9 cellular contexts compared by ENCODE assay signal in the genomic region with DNA sequence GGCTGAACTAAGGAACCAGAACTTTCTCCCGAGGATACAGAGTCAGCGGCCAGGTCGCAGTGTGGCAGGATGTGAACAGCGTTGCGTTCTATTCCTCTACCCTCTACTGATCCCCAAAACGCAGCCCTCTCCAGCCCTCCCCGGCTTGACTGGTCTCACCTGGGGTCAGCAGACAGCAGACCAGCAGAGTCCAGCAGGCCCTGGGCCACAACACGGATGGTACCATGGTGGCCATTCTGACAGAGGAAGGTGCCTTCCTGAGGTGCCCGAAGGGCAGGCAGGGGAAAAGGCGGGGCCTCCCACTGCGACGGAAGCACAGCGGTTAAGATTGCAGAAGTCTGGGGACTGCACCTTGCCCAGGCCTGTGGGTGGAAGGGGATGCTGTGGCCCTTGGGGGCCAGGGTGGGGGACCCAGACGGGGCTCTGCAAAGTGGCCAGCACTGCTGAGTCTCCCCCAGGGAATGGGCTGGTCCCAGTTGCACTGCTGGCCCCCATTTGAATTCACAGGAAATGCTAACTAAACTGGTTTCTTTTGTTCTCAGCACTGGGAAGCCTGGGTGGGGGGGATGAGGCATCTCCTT. TPM values are rescaled to one million over a fixed set of nuclear protein-coding genes. Genes with fewer than 3 reads are reported as not detected.
DNase-seq lines count a peak whose midpoint lies in the region; ATAC-seq and TF ChIP-seq lines count a peak whose summit lies in the region.
"Had no signal": no experiment of that assay in that cellular context is flagged by ENCODE, and none has a peak within 500 bp of the region (broad histone marks: within the 10 kb centered on the region; RNA-seq: fewer than 3 reads in every experiment).

A gene with protein sequence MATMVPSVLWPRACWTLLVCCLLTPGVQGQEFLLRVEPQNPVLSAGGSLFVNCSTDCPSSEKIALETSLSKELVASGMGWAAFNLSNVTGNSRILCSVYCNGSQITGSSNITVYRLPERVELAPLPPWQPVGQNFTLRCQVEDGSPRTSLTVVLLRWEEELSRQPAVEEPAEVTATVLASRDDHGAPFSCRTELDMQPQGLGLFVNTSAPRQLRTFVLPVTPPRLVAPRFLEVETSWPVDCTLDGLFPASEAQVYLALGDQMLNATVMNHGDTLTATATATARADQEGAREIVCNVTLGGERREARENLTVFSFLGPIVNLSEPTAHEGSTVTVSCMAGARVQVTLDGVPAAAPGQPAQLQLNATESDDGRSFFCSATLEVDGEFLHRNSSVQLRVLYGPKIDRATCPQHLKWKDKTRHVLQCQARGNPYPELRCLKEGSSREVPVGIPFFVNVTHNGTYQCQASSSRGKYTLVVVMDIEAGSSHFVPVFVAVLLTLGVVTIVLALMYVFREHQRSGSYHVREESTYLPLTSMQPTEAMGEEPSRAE (minus strand): TSS at position 245 of the 581 bp plus-strand sequence. CDS start 10 bp downstream, at position 235.

- no peak within 1 kb of the TSS for H2AFZ ChIP-seq in osteoblast (ENCODE audit: low read length)

- no peaks in the 10 kb centered on the region for H3K27me3 ChIP-seq in BLaER1
- no peaks in the 10 kb centered on the region for H3K27me3 ChIP-seq in osteoblast (ENCODE audit: insufficient read depth, low read length)
- no peaks in the 10 kb centered on the region for H3K27me3 ChIP-seq in WERI-Rb-1 (ENCODE audit: insufficient read depth, low read depth, severe bottlenecking)
- H3K27me3 ChIP-seq: cardiac muscle cell had no signal

- H3K27ac ChIP-seq in BLaER1 (peak within 1 kb of the TSS; percentile 74), osteoblast (ENCODE audit: low read depth, low read length) (no peak within 1 kb of the TSS), substantia nigra (ENCODE audit: low read depth, low read length, poor library complexity, severe bottlenecking) (no peak within 1 kb of the TSS), WERI-Rb-1 (no peak within 1 kb of the TSS)
- H3K27ac ChIP-seq: cardiac muscle cell had no signal

- H3K9me3 Mint-ChIP-seq in activated naive CD4-positive, alpha-beta T cell treated with anti-CD3 and anti-CD28 coated beads, Interleukin-2, amount 50 U/mL, for 24 hours = no peaks in the 10 kb centered on the region

- H3K36me3 ChIP-seq in BLaER1 (peaks cover 6% of the 10 kb centered on the region; the same call in 1 of the 2 replicates), osteoblast (ENCODE audit: insufficient read depth, low read length) (no peaks in the 10 kb centered on the region), WERI-Rb-1 (peaks cover 6% of the 10 kb centered on the region)
- H3K36me3 ChIP-seq: cardiac muscle cell had no signal

- H3K9me3 ChIP-seq in BLaER1 = no peaks in the 10 kb centered on the region
- H3K9me3 ChIP-seq in osteoblast (ENCODE audit: low read depth, low read length) = no peaks in the 10 kb centered on the region
- no peaks in the 10 kb centered on the region for H3K9me3 ChIP-seq in WERI-Rb-1 (ENCODE audit: severe bottlenecking)

- peak; percentile 51 for ATAC-seq in GM21717 (IDR thresholded peaks at IDR 0.05; ENCODE audit: unreplicated experiment)

- peak; percentile 46; the same call in 1 of the 2 replicates for TF ChIP-seq POLR2A in Raji (IDR thresholded peaks at IDR 0.05; ENCODE audit: insufficient read depth, low read depth, low read length)

- H3K4me1 ChIP-seq in BLaER1 (peaks cover 33% of the 10 kb centered on the region), osteoblast (ENCODE audit: insufficient read depth, low read length) (peaks cover 2% of the 10 kb centered on the region)

- H3K4me2 ChIP-seq in BLaER1 = peak within 1 kb of the TSS; percentile 66
- no peak within 1 kb of the TSS for H3K4me2 ChIP-seq in osteoblast (ENCODE audit: insufficient read depth, low read length)

- H3K4me3 Mint-ChIP-seq in activated naive CD4-positive, alpha-beta T cell treated with anti-CD3 and anti-CD28 coated beads, Interleukin-2, amount 50 U/mL, for 24 hours = peak within 1 kb of the TSS; percentile 87

- H3K27ac Mint-ChIP-seq in activated naive CD4-positive, alpha-beta T cell treated with anti-CD3 and anti-CD28 coated beads, Interleukin-2, amount 50 U/mL, for 24 hours = peak within 1 kb of the TSS; percentile 97

- H4K20me1 ChIP-seq in BLaER1 (no peaks in the 10 kb centered on the region), osteoblast (ENCODE audit: insufficient read depth, low read length) (no peaks in the 10 kb centered on the region)

- peak; percentile 67 for DNase-seq in osteoblast (ENCODE audit: insufficient read length, low spot score, missing footprints)
- DNase-seq in substantia nigra (lab: John Stamatoyannopoulos, UW) = no peak
- no peak for DNase-seq in WERI-Rb-1
- no peak for DNase-seq in NCI-H748 treated with DMSO at 0.1 percent for 48 hours (lab: John Stamatoyannopoulos, UW)

- no peaks in the 10 kb centered on the region for H3K27me3 Mint-ChIP-seq in activated naive CD4-positive, alpha-beta T cell treated with anti-CD3 and anti-CD28 coated beads, Interleukin-2, amount 50 U/mL, for 24 hours

- TF ChIP-seq CTCF in osteoblast (IDR thresholded peaks at IDR 0.05; ENCODE audit: extremely low read depth, low read depth, low read length) (no peak), WERI-Rb-1 (IDR thresholded peaks at IDR 0.05; ENCODE audit: low read depth, low read length) (no peak)

- H3K79me2 ChIP-seq in osteoblast (ENCODE audit: insufficient read depth, low read length) = no peaks in the 10 kb centered on the region

- H3K9ac ChIP-seq in BLaER1 = peak within 1 kb of the TSS; percentile 28; the same call in 1 of the 2 replicates

- peaks cover 25% of the 10 kb centered on the region for H3K4me1 Mint-ChIP-seq in activated naive CD4-positive, alpha-beta T cell treated with anti-CD3 and anti-CD28 coated beads, Interleukin-2, amount 50 U/mL, for 24 hours

- no peaks in the 10 kb centered on the region for H3K36me3 Mint-ChIP-seq in activated naive CD4-positive, alpha-beta T cell treated with anti-CD3 and anti-CD28 coated beads, Interleukin-2, amount 50 U/mL, for 24 hours

- peak within 1 kb of the TSS; percentile 53 for H3K4me3 ChIP-seq in BLaER1
- no peak within 1 kb of the TSS for H3K4me3 ChIP-seq in osteoblast (ENCODE audit: insufficient read depth, low read length)
- no peak within 1 kb of the TSS for H3K4me3 ChIP-seq in WERI-Rb-1 (ENCODE audit: low read depth, low read length)
- H3K4me3 ChIP-seq: cardiac muscle cell had no signal

RNA-seq across cellular contexts. Expression of the gene that starts here (rescaled TPM):
- total RNA-seq in osteoblast = 3.2 and 3.6 TPM in 2 replicates
